In genomic region chr16:65392831-65393565, GRCh38 we compare ENCODE assay signal across 21 cellular contexts.
DNase-seq lines count a peak whose midpoint lies in the region; TF ChIP-seq lines count a peak whose summit lies in the region.
"Had no signal": no experiment of that assay in that cellular context is flagged by ENCODE, and none has a peak within 500 bp of the region (broad histone marks: within the 10 kb centered on the region; RNA-seq: fewer than 3 reads in every experiment).

No MANE protein-coding gene starts in this region.

- no peak overlapping the region for H3K4me3 Mint-ChIP-seq in endothelial cell (ENCODE audit: unreplicated experiment)
- H3K4me3 Mint-ChIP-seq in osteocyte (ENCODE audit: unreplicated experiment): no peak overlapping the region
- H3K4me3 Mint-ChIP-seq: activated CD8-positive, alpha-beta memory T cell treated with anti-CD3 and anti-CD28 coated beads, Interleukin-2, amount 10 ng/mL, durations not matched to agents 7 days and 5 days; H9 had no signal

- H3K27ac ChIP-seq in RWPE1: no peak overlapping the region
- H3K27ac ChIP-seq: body of pancreas, colonic mucosa, left ventricle myocardium inferior, PC-9 had no signal

- TF ChIP-seq CTCF in RWPE1 (conservative IDR thresholded peaks at IDR 0.05; ENCODE audit: low read depth): no peak
- TF ChIP-seq CTCF in endothelial cell (IDR thresholded peaks at IDR 0.05; ENCODE audit: unreplicated experiment): no peak
- no peak for TF ChIP-seq CTCF in osteocyte (IDR thresholded peaks at IDR 0.05)

- DNase-seq in H4 (ENCODE audit: low spot score): peak; percentile 90
- DNase-seq in RWPE1 (ENCODE audit: low spot score): peak; percentile 42
- DNase-seq in endothelial cell (ENCODE audit: low spot score): no peak
- no peak for DNase-seq in osteocyte (ENCODE audit: extremely low spot score, unreplicated experiment)
- no peak for DNase-seq in NCI-H2171 (lab: John Stamatoyannopoulos, UW)
- no peak for DNase-seq in effector CD4-positive, alpha-beta T cell
- DNase-seq in globus pallidus (ENCODE audit: low spot score): no peak
- DNase-seq: activated CD4-positive, alpha-beta T cell treated with anti-CD3 and anti-CD28 coated beads for 48 hours; activated CD8-positive, alpha-beta memory T cell treated with anti-CD3 and anti-CD28 coated beads, Interleukin-2, amount 10 ng/mL, durations not matched to agents 7 days and 5 days; body of pancreas; colonic mucosa; H9; head of caudate nucleus; left ventricle myocardium inferior; MV-4-11; NCI-H187 treated with DMSO at 0.1 percent for 48 hours; NCI-H748 treated with DMSO at 0.1 percent for 48 hours; PC-9; substantia nigra had no signal

- H3K27ac Mint-ChIP-seq in endothelial cell (ENCODE audit: unreplicated experiment) (peak overlapping the region; percentile 96), osteocyte (ENCODE audit: unreplicated experiment) (peak overlapping the region; percentile 78)
- H3K27ac Mint-ChIP-seq: activated CD8-positive, alpha-beta memory T cell treated with anti-CD3 and anti-CD28 coated beads, Interleukin-2, amount 10 ng/mL, durations not matched to agents 7 days and 5 days; activated naive CD4-positive, alpha-beta T cell treated with anti-CD3 and anti-CD28 coated beads, Interleukin-2, amount 50 U/mL, for 72 hours; H9; progenitor cell of endocrine pancreas had no signal

- peaks cover 26% of the 10 kb centered on the region for H3K4me1 Mint-ChIP-seq in endothelial cell (ENCODE audit: unreplicated experiment)
- peaks cover 43% of the 10 kb centered on the region for H3K4me1 Mint-ChIP-seq in osteocyte (ENCODE audit: unreplicated experiment)
- H3K4me1 Mint-ChIP-seq: activated CD8-positive, alpha-beta memory T cell treated with anti-CD3 and anti-CD28 coated beads, Interleukin-2, amount 10 ng/mL, durations not matched to agents 7 days and 5 days; H9 had no signal

- H3K9me3 Mint-ChIP-seq in endothelial cell (ENCODE audit: unreplicated experiment) (peaks cover 17% of the 10 kb centered on the region), osteocyte (ENCODE audit: unreplicated experiment) (peaks cover 17% of the 10 kb centered on the region)

- H3K36me3 Mint-ChIP-seq in endothelial cell (ENCODE audit: low read depth, unreplicated experiment): peaks cover 3% of the 10 kb centered on the region
- peaks cover 3% of the 10 kb centered on the region for H3K36me3 Mint-ChIP-seq in osteocyte (ENCODE audit: unreplicated experiment)
- H3K36me3 Mint-ChIP-seq: activated CD8-positive, alpha-beta memory T cell treated with anti-CD3 and anti-CD28 coated beads, Interleukin-2, amount 10 ng/mL, durations not matched to agents 7 days and 5 days had no signal

- POLR2A ChIA-PET in RWPE1 (lab: Yijun Ruan, JAX; ENCODE audit: low non-redundant PET): no interaction called here

- H3K27me3 Mint-ChIP-seq in endothelial cell (ENCODE audit: unreplicated experiment): peaks cover 2% of the 10 kb centered on the region
- H3K27me3 Mint-ChIP-seq in osteocyte (ENCODE audit: unreplicated experiment): no peaks in the 10 kb centered on the region
- H3K27me3 Mint-ChIP-seq: activated CD8-positive, alpha-beta memory T cell treated with anti-CD3 and anti-CD28 coated beads, Interleukin-2, amount 10 ng/mL, durations not matched to agents 7 days and 5 days; progenitor cell of endocrine pancreas had no signal

- CTCF ChIA-PET in RWPE1 (lab: Yijun Ruan, JAX): no interaction called here

Comparison
In these comparisons a context has a peak if more than half of its experiments do, and no peak if none do; other contexts are left out.
1. DNase-seq: peak in H4 (single experiment) and RWPE1 (single experiment); none in endothelial cell (single experiment), osteocyte (single experiment), NCI-H2171 (single experiment), effector CD4-positive, alpha-beta T cell (single experiment) and globus pallidus (single experiment).